Comparison of ENCODE assay signal across 28 cellular contexts in genomic region chr11:133355095-133355494, GRCh38.
A peak's percentile ranks its signal among the peaks of the same experiment; 100 is the strongest.
DNase-seq lines count a peak whose midpoint lies in the region; ATAC-seq, FAIRE-seq and TF ChIP-seq lines count a peak whose summit lies in the region.
"Had no signal": no experiment of that assay in that cellular context is flagged by ENCODE, and none has a peak within 500 bp of the region (broad histone marks: within the 10 kb centered on the region; RNA-seq: fewer than 3 reads in every experiment).

No MANE protein-coding gene starts in this region.

- DNase-seq in mammary epithelial cell (peak; percentile 37), breast epithelium (ENCODE audit: low spot score in 2 of 2) (no peak), GM12878 (ENCODE audit: low read depth, low spot score) (no peak), epithelial cell of esophagus (ENCODE audit: low read depth) (peak; percentile 5)
- no peak for DNase-seq in stimulated activated effector memory CD8-positive, alpha-beta T cell treated with anti-CD3 and anti-CD28 coated beads, Interleukin-12 subunit alpha, Interleukin-12 subunit beta, amount 100 ng/mL, for 72 hours (ENCODE audit: low spot score in 2 of 2)
- DNase-seq: 8988T; ACHN; BE2C; C1 segment of cervical spinal cord; CD4-positive, alpha-beta memory T cell; CD4-positive, CD25-positive, alpha-beta regulatory T cell; CD8-positive, alpha-beta memory T cell; COR-L47; DMS 273 treated with DMSO at 0.1 percent for 48 hours; DMS153; DMS53; DMS79; DND-41; EL; GDM1 had no signal

- ATAC-seq in GM12878, result peak; percentile 24; the same call in 2 of the 3 replicates
- ATAC-seq in HG02798 (IDR thresholded peaks at IDR 0.05; ENCODE audit: poor library complexity, unreplicated experiment), result no peak
- ATAC-seq in GM18873 (IDR thresholded peaks at IDR 0.05; ENCODE audit: low FRiP score, unreplicated experiment), result no peak
- no peak for ATAC-seq in stimulated activated effector memory CD8-positive, alpha-beta T cell treated with anti-CD3 and anti-CD28 coated beads, Interleukin-12 subunit alpha, Interleukin-12 subunit beta, amount 100 ng/mL, for 72 hours

- dilution Hi-C loops in mammary epithelial cell (cut with HindIII; ENCODE audit: low sequenced_read_pairs), result no loop called here

- H3K9me3 ChIP-seq in mammary epithelial cell (replicated peaks; ENCODE audit: insufficient read depth, low read length) (no peaks in the 10 kb centered on the region), breast epithelium (no peaks in the 10 kb centered on the region), GM12878 (replicated peaks; ENCODE audit: control insufficient read depth, insufficient read depth, low read length) (no peaks in the 10 kb centered on the region; the same call in 2 of the 3 replicates)
- H3K9me3 ChIP-seq: BE2C, BLaER1 had no signal

- H3K9me3 Mint-ChIP-seq in stimulated activated effector memory CD8-positive, alpha-beta T cell treated with anti-CD3 and anti-CD28 coated beads, Interleukin-12 subunit alpha, Interleukin-12 subunit beta, amount 100 ng/mL, for 72 hours, result peaks cover 8% of the 10 kb centered on the region

- H3K4me3 ChIP-seq in mammary epithelial cell (replicated peaks in 1 of 3; ENCODE audit: insufficient read depth in 1 of 3, low read depth in 2 of 3, low read length in 3 of 3) (no peak overlapping the region), breast epithelium (no peak overlapping the region), GM12878 (no peak overlapping the region), epithelial cell of esophagus (ENCODE audit: low read length) (no peak overlapping the region)
- H3K4me3 ChIP-seq: BLaER1 had no signal

- H3K27me3 ChIP-seq in mammary epithelial cell (ENCODE audit: insufficient read depth, low read length) (no peaks in the 10 kb centered on the region), breast epithelium (no peaks in the 10 kb centered on the region), GM12878 (replicated peaks in 1 of 2; ENCODE audit: control insufficient read depth in 2 of 2, insufficient read depth in 2 of 2, low read length in 1 of 2) (no peaks in the 10 kb centered on the region)
- H3K27me3 ChIP-seq: BE2C, BLaER1 had no signal

- no peaks in the 10 kb centered on the region for H3K4me1 Mint-ChIP-seq in stimulated activated effector memory CD8-positive, alpha-beta T cell treated with anti-CD3 and anti-CD28 coated beads, Interleukin-12 subunit alpha, Interleukin-12 subunit beta, amount 100 ng/mL, for 72 hours
- H3K4me1 Mint-ChIP-seq: CD14-positive monocyte; CD4-positive, alpha-beta memory T cell; CD4-positive, CD25-positive, alpha-beta regulatory T cell; CD8-positive, alpha-beta memory T cell had no signal

- BruUV-seq in mammary epithelial cell (replicated peaks; lab: Mats Ljungman, UMichigan), result no TSS peak
- no TSS peak for BruUV-seq in GM12878 (replicated peaks; lab: Mats Ljungman, UMichigan)

- H3K79me2 ChIP-seq in mammary epithelial cell (ENCODE audit: insufficient read depth, low read length) (no peaks in the 10 kb centered on the region), GM12878 (ENCODE audit: control insufficient read depth, insufficient read depth, low read length) (no peaks in the 10 kb centered on the region)

- no peak overlapping the region for H3K9ac ChIP-seq in mammary epithelial cell (ENCODE audit: insufficient read depth, low read length)
- H3K9ac ChIP-seq in GM12878 (ENCODE audit: control insufficient read depth, insufficient read depth, low read length), result no peak overlapping the region
- H3K9ac ChIP-seq: BLaER1 had no signal

- H3K27ac Mint-ChIP-seq in stimulated activated effector memory CD8-positive, alpha-beta T cell treated with anti-CD3 and anti-CD28 coated beads, Interleukin-12 subunit alpha, Interleukin-12 subunit beta, amount 100 ng/mL, for 72 hours, result no peak overlapping the region
- H3K27ac Mint-ChIP-seq: CD4-positive, alpha-beta memory T cell; CD4-positive, CD25-positive, alpha-beta regulatory T cell; CD8-positive, alpha-beta memory T cell had no signal

- WGBS in mammary epithelial cell (ENCODE audit: low coverage, missing lambda C conversion rate), result 10% methylated on average over 2 of the region's 2 CpGs
- WGBS in GM12878 (ENCODE audit: insufficient coverage, insufficient replicate concordance, low lambda C conversion rate, missing lambda C conversion rate), result 0% methylated on average over 2 of the region's 2 CpGs

- H3K27ac ChIP-seq in mammary epithelial cell (ENCODE audit: insufficient read depth, low read depth, low read length), result no peak overlapping the region
- no peak overlapping the region for H3K27ac ChIP-seq in breast epithelium
- no peak overlapping the region for H3K27ac ChIP-seq in GM12878 (ENCODE audit: control insufficient read depth, insufficient read depth)
- H3K27ac ChIP-seq: BLaER1 had no signal

- peaks cover 7% of the 10 kb centered on the region for H3K4me1 ChIP-seq in mammary epithelial cell (ENCODE audit: insufficient read depth, low read length)
- H3K4me1 ChIP-seq in breast epithelium, result no peaks in the 10 kb centered on the region
- no peaks in the 10 kb centered on the region for H3K4me1 ChIP-seq in GM12878 (ENCODE audit: control insufficient read depth, insufficient read depth, low read length)
- H3K4me1 ChIP-seq: BE2C, BLaER1 had no signal

- POLR2A ChIA-PET in GM12878 (lab: Charles Lee), result no interaction called here

- no peak for FAIRE-seq in GM12878 (lab: Jason Lieb, UNC)
- FAIRE-seq: A204.1, GM12892, GM18507, GM19239 had no signal

- intact Hi-C loops in mammary epithelial cell (cut with micrococcal nuclease) (no loop called here), breast epithelium (cut with DNase I; ENCODE audit: low total_unique reads) (no loop called here), GM12878 (cut with micrococcal nuclease; ENCODE audit: unreplicated experiment) (no loop called here)

- no peak overlapping the region for H3K4me2 ChIP-seq in mammary epithelial cell (ENCODE audit: insufficient read depth, low read depth, low read length)
- no peak overlapping the region for H3K4me2 ChIP-seq in GM12878 (ENCODE audit: control insufficient read depth, insufficient read depth)
- H3K4me2 ChIP-seq: BLaER1 had no signal

- TF ChIP-seq POLR2A in breast epithelium (IDR thresholded peaks at IDR 0.05) (no peak), GM12878 (IDR thresholded peaks at IDR 0.05; ENCODE audit: low read depth, low read length) (no peak)

- H3K36me3 ChIP-seq in mammary epithelial cell (ENCODE audit: insufficient read depth, low read length) (no peaks in the 10 kb centered on the region), breast epithelium (no peaks in the 10 kb centered on the region), GM12878 (ENCODE audit: control insufficient read depth in 2 of 2, insufficient read depth in 2 of 2, low read length in 1 of 2) (no peaks in the 10 kb centered on the region)
- H3K36me3 ChIP-seq: BE2C, BLaER1 had no signal

- TF ChIP-seq RAD21 in GM12878 (IDR thresholded peaks at IDR 0.05; ENCODE audit: insufficient read depth, low read depth, low read length), result no peak

- SMC1A ChIA-PET in GM12878 (lab: Charles Lee; ENCODE audit: uncharacterized antibody, unreplicated experiment), result interaction anchor here (0.7 kb wide), 2 partner anchors 12 to 43 kb away, joined by 3 read pairs; no protein-coding TSS in a partner anchor

- H2AFZ ChIP-seq in mammary epithelial cell (ENCODE audit: low read depth, low read length) (peak overlapping the region; percentile 48), GM12878 (ENCODE audit: control insufficient read depth, low read depth, low read length) (no peak overlapping the region)

- no peaks in the 10 kb centered on the region for H3K36me3 Mint-ChIP-seq in stimulated activated effector memory CD8-positive, alpha-beta T cell treated with anti-CD3 and anti-CD28 coated beads, Interleukin-12 subunit alpha, Interleukin-12 subunit beta, amount 100 ng/mL, for 72 hours
- H3K36me3 Mint-ChIP-seq: CD14-positive monocyte; CD4-positive, alpha-beta memory T cell; CD4-positive, CD25-positive, alpha-beta regulatory T cell; CD8-positive, alpha-beta memory T cell had no signal

- in situ Hi-C loops in mammary epithelial cell (cut with MboI; ENCODE audit: low sequenced_read_pairs in 2 of 2) (no loop called here), GM12878 (cut with MboI) (no loop called here)

- CTCF ChIA-PET in mammary epithelial cell (lab: Charles Lee; ENCODE audit: low non-redundant PET) (no interaction called here), GM12878 (lab: Yijun Ruan, JAX) (interaction anchor here (1.0 kb wide), 1 partner anchor 14 kb away, joined by 3 read pairs; no protein-coding TSS in a partner anchor)

- TF ChIP-seq EP300 in GM12878 (IDR thresholded peaks at IDR 0.05; ENCODE audit: borderline replicate concordance in 1 of 2, control insufficient read depth in 1 of 2, low read depth in 2 of 2, low read length in 2 of 2), result no peak

- no peak for TF ChIP-seq CTCF in mammary epithelial cell (conservative IDR thresholded peaks at IDR 0.05 in 1 of 2, IDR thresholded peaks at IDR 0.05 in 1 of 2; ENCODE audit: extremely low read depth in 1 of 2, insufficient read depth in 1 of 2, low read depth in 1 of 2, low read length in 2 of 2)
- TF ChIP-seq CTCF in breast epithelium (IDR thresholded peaks at IDR 0.05), result no peak
- no peak for TF ChIP-seq CTCF in GM12878 (IDR thresholded peaks at IDR 0.05 in 2 of 3, conservative IDR thresholded peaks at IDR 0.05 in 1 of 3; ENCODE audit: control insufficient read depth in 2 of 3, extremely low read depth in 1 of 3, insufficient read depth in 1 of 3, low read depth in 3 of 3, low read length in 3 of 3)
- TF ChIP-seq CTCF in epithelial cell of esophagus (IDR thresholded peaks at IDR 0.05; ENCODE audit: insufficient read depth, low read depth, low read length, missing control alignments), result no peak

- no peaks in the 10 kb centered on the region for H4K20me1 ChIP-seq in mammary epithelial cell (ENCODE audit: insufficient read depth, low read length)
- H4K20me1 ChIP-seq in GM12878 (ENCODE audit: control insufficient read depth, insufficient read depth), result no peaks in the 10 kb centered on the region
- H4K20me1 ChIP-seq: BLaER1 had no signal

- H3K4me3 Mint-ChIP-seq in stimulated activated effector memory CD8-positive, alpha-beta T cell treated with anti-CD3 and anti-CD28 coated beads, Interleukin-12 subunit alpha, Interleukin-12 subunit beta, amount 100 ng/mL, for 72 hours, result no peak overlapping the region
- H3K4me3 Mint-ChIP-seq: CD14-positive monocyte; CD4-positive, alpha-beta memory T cell; CD4-positive, CD25-positive, alpha-beta regulatory T cell; CD8-positive, alpha-beta memory T cell had no signal

- RAD21 ChIA-PET in GM12878 (lab: Charles Lee; ENCODE audit: unreplicated experiment), result no interaction called here

TF ChIP-seq in GM12878, 131 proteins besides CTCF, POLR2A, EP300 and RAD21 (continues in another document):
- TF ChIP-seq SPI1 (IDR thresholded peaks at IDR 0.05; ENCODE audit: borderline replicate concordance, insufficient read depth, low read depth, low read length), result peak; percentile 69

Comparison
In these comparisons a context has a peak if more than half of its experiments do, and no peak if none do; other contexts are left out.
1. DNase-seq: peak in mammary epithelial cell (single experiment) and epithelial cell of esophagus (single experiment); none in breast epithelium (0 of 2), GM12878 (single experiment) and stimulated activated effector memory CD8-positive, alpha-beta T cell treated with anti-CD3 and anti-CD28 coated beads, Interleukin-12 subunit alpha, Interleukin-12 subunit beta, amount 100 ng/mL, for 72 hours (0 of 2).